In genomic region chr17:11948791-11949190, GRCh38 we compare ENCODE assay signal across 10 cellular contexts. TPM values are rescaled to one million over a fixed set of nuclear protein-coding genes. Genes with fewer than 3 reads are reported as not detected.
A peak's percentile ranks its signal among the peaks of the same experiment; 100 is the strongest.
DNase-seq lines count a peak whose midpoint lies in the region; ATAC-seq and TF ChIP-seq lines count a peak whose summit lies in the region.
"Had no signal": no experiment of that assay in that cellular context is flagged by ENCODE, and none has a peak within 500 bp of the region (broad histone marks: within the 10 kb centered on the region; RNA-seq: fewer than 3 reads in every experiment).

No MANE protein-coding gene starts in this region.

- H3K9me3 Mint-ChIP-seq in effector memory CD8-positive, alpha-beta T cell, result no peaks in the 10 kb centered on the region

- no peak overlapping the region for H3K27ac Mint-ChIP-seq in effector memory CD8-positive, alpha-beta T cell

- H3K4me1 Mint-ChIP-seq in effector memory CD8-positive, alpha-beta T cell (ENCODE audit: low read depth in 2 of 2), result no peaks in the 10 kb centered on the region

- TF ChIP-seq CTCF in astrocyte of the cerebellum (IDR thresholded peaks at IDR 0.05; ENCODE audit: low read depth, low read length, missing control alignments) (no peak), upper lobe of left lung (IDR thresholded peaks at IDR 0.05) (no peak)

- H3K27me3 ChIP-seq in upper lobe of left lung, result no peaks in the 10 kb centered on the region

- DNase-seq in NCI-H1092 treated with DMSO at 0.1 percent for 48 hours (lab: John Stamatoyannopoulos, UW) (peak; percentile 7), NCI-H1092 (lab: John Stamatoyannopoulos, UW) (no peak), astrocyte of the cerebellum (ENCODE audit: low read depth) (peak; percentile 89), iris pigment epithelial cell (ENCODE audit: low read depth) (peak; percentile 56), upper lobe of left lung (peak; percentile 26 to 27), NOMO-1 (lab: John Stamatoyannopoulos, UW; ENCODE audit: unreplicated experiment in 2 of 2) (no peak)
- DNase-seq in effector memory CD8-positive, alpha-beta T cell, result no peak
- DNase-seq: stimulated activated CD4-positive, alpha-beta T cell treated with anti-CD3 and anti-CD28 coated beads, Interleukin-2, amount 100 ng/mL, for 24 hours had no signal

- no peaks in the 10 kb centered on the region for H3K36me3 ChIP-seq in upper lobe of left lung

- ATAC-seq in upper lobe of left lung (ENCODE audit: low FRiP score in 2 of 2) (peak; percentile 35 to 74), HG03460 (IDR thresholded peaks at IDR 0.05; ENCODE audit: unreplicated experiment) (no peak)
- no peak for ATAC-seq in effector memory CD8-positive, alpha-beta T cell (replicated peaks)

- TF ChIP-seq EP300 in upper lobe of left lung (IDR thresholded peaks at IDR 0.05), result no peak

- H3K4me3 ChIP-seq in astrocyte of the cerebellum (ENCODE audit: low read depth, low read length) (no peak overlapping the region), upper lobe of left lung (no peak overlapping the region)

- no peak overlapping the region for H3K27ac ChIP-seq in upper lobe of left lung
- H3K27ac ChIP-seq: 22Rv1 had no signal

- H3K27me3 Mint-ChIP-seq in effector memory CD8-positive, alpha-beta T cell, result peaks cover 10 to 12% of the 10 kb centered on the region in 2 donors

- TF ChIP-seq POLR2A in upper lobe of left lung (IDR thresholded peaks at IDR 0.05), result no peak

- no peak overlapping the region for H3K4me3 Mint-ChIP-seq in effector memory CD8-positive, alpha-beta T cell

- peaks cover 3% of the 10 kb centered on the region for H3K36me3 Mint-ChIP-seq in effector memory CD8-positive, alpha-beta T cell (ENCODE audit: insufficient read depth)

- in situ Hi-C loops in astrocyte of the cerebellum (cut with HindIII; ENCODE audit: low sequenced_read_pairs), result no loop called here

- H3K9me3 ChIP-seq in upper lobe of left lung, result peaks cover 0 to 12% (median 3%) of the 10 kb centered on the region in 4 donors

- WGBS in upper lobe of left lung, 2 donors, result 44 to 46% methylated on average over 6 of the region's 6 CpGs

- H3K4me1 ChIP-seq in upper lobe of left lung, result peaks cover 0 to 9% (median 0%) of the 10 kb centered on the region in 4 donors

RNA-seq across cellular contexts. Expression of gene ZNF18, which starts 48.5 kb away (rescaled TPM):
- total RNA-seq in upper lobe of left lung, result 10 to 100 TPM in 1 of 6 donors, 1 to 10 TPM in 5; 5.4 to 13.6 (median 5.8) TPM

Comparison
In these comparisons a context has a peak if more than half of its experiments do, and no peak if none do; other contexts are left out.
1. DNase-seq: peak in NCI-H1092 treated with DMSO at 0.1 percent for 48 hours (single experiment), astrocyte of the cerebellum (single experiment), iris pigment epithelial cell (single experiment) and upper lobe of left lung (2 of 2); none in NCI-H1092 (single experiment), NOMO-1 (0 of 2) and effector memory CD8-positive, alpha-beta T cell (0 of 3).
2. ATAC-seq: peak in upper lobe of left lung (2 of 2); none in effector memory CD8-positive, alpha-beta T cell (single experiment) and HG03460 (single experiment).